In the genomic region with DNA sequence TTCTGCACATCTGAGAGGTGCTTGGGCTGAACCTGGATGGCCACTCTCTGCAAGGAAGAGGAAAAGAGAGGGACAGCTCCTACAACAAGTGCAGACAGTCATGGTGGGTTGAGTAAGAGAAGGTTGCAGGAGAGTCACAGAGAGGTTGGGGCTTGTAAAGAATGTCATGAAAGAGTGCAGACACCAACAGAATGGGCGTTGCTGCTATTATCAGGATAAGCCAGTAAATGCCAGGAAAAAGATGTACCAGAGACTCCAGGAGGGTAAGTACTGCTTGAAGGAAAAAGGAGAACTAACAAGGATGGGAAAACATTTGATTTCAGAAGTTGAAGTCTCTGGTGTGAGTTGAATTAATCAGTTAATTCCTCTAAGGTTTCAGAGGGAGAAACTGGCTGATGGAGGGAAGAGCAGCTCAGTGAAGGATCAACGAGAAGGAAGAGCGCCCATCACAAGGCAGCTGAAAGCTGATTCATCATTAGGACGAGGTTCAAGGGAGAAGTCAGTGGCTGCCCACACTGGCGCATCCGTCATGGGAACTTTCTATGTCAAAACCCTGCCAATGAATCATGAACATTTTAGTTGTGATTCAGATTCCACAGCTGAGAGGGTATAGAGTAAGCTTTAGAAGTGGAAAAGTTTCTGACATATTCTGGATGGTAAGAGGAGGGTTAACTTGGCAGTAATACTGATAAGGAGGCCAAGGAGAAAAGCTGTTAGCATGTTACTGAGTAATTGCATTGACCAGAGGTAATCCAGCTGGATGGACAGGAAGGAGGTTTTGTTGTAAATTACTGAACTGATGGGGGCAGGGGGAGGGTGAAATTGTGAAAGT, we compare ENCODE assay signal across 9 cellular contexts.
A peak's percentile ranks its signal among the peaks of the same experiment; 100 is the strongest.
DNase-seq lines count a peak whose midpoint lies in the region; ATAC-seq, FAIRE-seq and TF ChIP-seq lines count a peak whose summit lies in the region.
"Had no signal": no experiment of that assay in that cellular context is flagged by ENCODE, and none has a peak within 500 bp of the region (broad histone marks: within the 10 kb centered on the region; RNA-seq: fewer than 3 reads in every experiment).

No MANE protein-coding gene starts in this region.

- peak overlapping the region; percentile 88 for H2AFZ ChIP-seq in ACC112 (ENCODE audit: low read length, unreplicated experiment)

- no peaks in the 10 kb centered on the region for H3K79me2 ChIP-seq in ACC112 (ENCODE audit: control insufficient read depth, insufficient read depth, low read length, unreplicated experiment)

- H3K4me3 ChIP-seq in ACC112 (ENCODE audit: low read depth, low read length) = peak overlapping the region; percentile 30
- no peak overlapping the region for H3K4me3 ChIP-seq in bronchial epithelial cell (ENCODE audit: low read depth, low read length)
- no peak overlapping the region for H3K4me3 ChIP-seq in lung

- H3K27me3 ChIP-seq in ACC112 (ENCODE audit: insufficient read depth, low read length) (no peaks in the 10 kb centered on the region), bronchial epithelial cell (ENCODE audit: control insufficient read depth, insufficient read depth, low read length) (no peaks in the 10 kb centered on the region), lung (ENCODE audit: control insufficient read depth, insufficient read depth) (no peaks in the 10 kb centered on the region)

- FAIRE-seq in bronchial epithelial cell (lab: Jason Lieb, UNC) = no peak

- H3K4me1 Mint-ChIP-seq in natural killer cell = no peaks in the 10 kb centered on the region

- H3K27me3 Mint-ChIP-seq in natural killer cell (ENCODE audit: low read depth in 2 of 2) = peaks cover 27 to 31% of the 10 kb centered on the region in 2 donors

- intact Hi-C loops in natural killer cell (cut with micrococcal nuclease) = no loop called here

- H3K27ac Mint-ChIP-seq in natural killer cell = no peak overlapping the region

- no peaks in the 10 kb centered on the region for H3K9me3 ChIP-seq in lung (ENCODE audit: control insufficient read depth in 2 of 2, insufficient read depth in 1 of 2, low read length in 1 of 2)

- ATAC-seq in lung (ENCODE audit: insufficient read depth, low FRiP score) (peak; percentile 71), natural killer cell (no peak), HG03457 (IDR thresholded peaks at IDR 0.05; ENCODE audit: unreplicated experiment) (no peak)

- no peaks in the 10 kb centered on the region for H3K36me3 Mint-ChIP-seq in natural killer cell

- peak overlapping the region; percentile 93 for H3K27ac ChIP-seq in ACC112 (ENCODE audit: low read depth, low read length)
- no peak overlapping the region for H3K27ac ChIP-seq in lung (ENCODE audit: low read depth in 1 of 2, low read length in 1 of 2)

- 62 to 71% methylated on average over 6 of the region's 6 CpGs for WGBS in lung, 2 donors

- H3K9me3 Mint-ChIP-seq in natural killer cell = no peaks in the 10 kb centered on the region

- DNase-seq in HK-2 (ENCODE audit: unreplicated experiment) (peak; percentile 51), bronchial epithelial cell (ENCODE audit: low read depth) (peak; percentile 79), lung (ENCODE audit: low spot score) (no peak), natural killer cell (no peak), GM20000 (ENCODE audit: low spot score) (no peak), SW480 (ENCODE audit: low spot score) (no peak)
- DNase-seq: DMS 273 treated with DMSO at 0.1 percent for 48 hours had no signal

- H3K4me3 Mint-ChIP-seq in natural killer cell = no peak overlapping the region

- H3K4me1 ChIP-seq in ACC112 (ENCODE audit: control insufficient read depth, insufficient read depth, low read length, unreplicated experiment) (peaks cover 18% of the 10 kb centered on the region), lung (ENCODE audit: control insufficient read depth in 2 of 2, insufficient read depth in 2 of 2, low read length in 2 of 2) (no peaks in the 10 kb centered on the region)

- no peaks in the 10 kb centered on the region for H3K36me3 ChIP-seq in ACC112 (ENCODE audit: insufficient read depth, low read length)
- no peaks in the 10 kb centered on the region for H3K36me3 ChIP-seq in bronchial epithelial cell (ENCODE audit: control insufficient read depth, insufficient read depth, low read length)
- no peaks in the 10 kb centered on the region for H3K36me3 ChIP-seq in lung (ENCODE audit: control insufficient read depth in 2 of 2, insufficient read depth in 2 of 2, low read length in 2 of 2)

- TF ChIP-seq CTCF in bronchial epithelial cell (IDR thresholded peaks at IDR 0.05; ENCODE audit: insufficient read depth, low read length, severe bottlenecking) = no peak
- TF ChIP-seq CTCF in lung (IDR thresholded peaks at IDR 0.05; ENCODE audit: control extremely low read depth, extremely low read depth) = no peak
- TF ChIP-seq CTCF in natural killer cell (IDR thresholded peaks at IDR 0.05) = no peak
- no peak for TF ChIP-seq CTCF in GM20000 (IDR thresholded peaks at IDR 0.05; ENCODE audit: extremely low read depth, missing control alignments)

Comparison
In these comparisons a context has a peak if more than half of its experiments do, and no peak if none do; other contexts are left out.
1. DNase-seq: peak in HK-2 (single experiment) and bronchial epithelial cell (single experiment); none in lung (single experiment), natural killer cell (single experiment), GM20000 (single experiment) and SW480 (single experiment).